ENCODE assay signal across 8 cellular contexts in genomic region chr19:18433039-18433691, GRCh38. TPM values are rescaled to one million over a fixed set of nuclear protein-coding genes. Genes with fewer than 3 reads are reported as not detected.
DNase-seq lines count a peak whose midpoint lies in the region; ATAC-seq and TF ChIP-seq lines count a peak whose summit lies in the region.

No MANE protein-coding gene starts in this region.

- H3K4me1 ChIP-seq in heart left ventricle (peaks cover 11 to 66% (median 43%) of the 10 kb centered on the region in 12 donors), spleen (peaks cover 34 to 99% (median 80%) of the 10 kb centered on the region in 6 donors)

- WGBS in heart left ventricle, 4 donors: 11 to 37% (median 20%) methylated on average over 16 to 56 of the region's 56 CpGs
- 0 to 15% (median 8%) methylated on average over 1 to 56 of the region's 56 CpGs for WGBS in spleen, 5 donors

- ATAC-seq in heart left ventricle: no peak
- no peak for ATAC-seq in GM19463 (IDR thresholded peaks at IDR 0.05; ENCODE audit: unreplicated experiment)
- no peak for ATAC-seq in GM21576 (IDR thresholded peaks at IDR 0.05; ENCODE audit: unreplicated experiment)

- H3K9ac ChIP-seq in SK-N-MC (ENCODE audit: insufficient read length): no peak overlapping the region

- H3K27ac ChIP-seq in SK-N-MC: peak overlapping the region; percentile 71; the same call in 1 of the 2 replicates
- peak overlapping the region in 7 of 12 donors; percentile 8 to 61 (median 56) for H3K27ac ChIP-seq in heart left ventricle
- peak overlapping the region; percentile 69 to 84 (median 78) for H3K27ac ChIP-seq in spleen

- peak overlapping the region; percentile 34 for H3K4me3 ChIP-seq in SK-N-MC
- H3K4me3 ChIP-seq in heart left ventricle: peak overlapping the region; percentile 17 to 64 (median 50)
- peak overlapping the region; percentile 45 to 73 (median 56) for H3K4me3 ChIP-seq in spleen

- no peaks in the 10 kb centered on the region for H3K9me3 ChIP-seq in SK-N-MC (ENCODE audit: low read depth, low read length)
- no peaks in the 10 kb centered on the region for H3K9me3 ChIP-seq in heart left ventricle
- H3K9me3 ChIP-seq in spleen: no peaks in the 10 kb centered on the region

- DNase-seq in NCI-H2196 (lab: John Stamatoyannopoulos, UW; ENCODE audit: unreplicated experiment) (peak; percentile 25), NCI-H2196 treated with DMSO at 0.1 percent for 48 hours (lab: John Stamatoyannopoulos, UW; ENCODE audit: unreplicated experiment) (no peak), SK-N-MC (ENCODE audit: low read depth, low spot score) (no peak), heart left ventricle (no peak), spleen (peak; percentile 92), T1000 (lab: John Stamatoyannopoulos, UW) (no peak)

- TF ChIP-seq POLR2A in heart left ventricle (IDR thresholded peaks at IDR 0.05) (no peak), spleen (IDR thresholded peaks at IDR 0.05) (no peak)

- intact Hi-C loops in heart left ventricle (cut with DNase I) (no loop called here), spleen (cut with DNase I; ENCODE audit: low total_unique reads) (no loop called here)

- H3K27me3 ChIP-seq in heart left ventricle (no peaks in the 10 kb centered on the region), spleen (replicated peaks in 1 of 7) (peaks cover 0 to 41% (median 0%) of the 10 kb centered on the region in 7 donors)

- no peak for TF ChIP-seq CTCF in heart left ventricle (IDR thresholded peaks at IDR 0.05)
- TF ChIP-seq CTCF in spleen (IDR thresholded peaks at IDR 0.05 in 8 of 11, conservative IDR thresholded peaks at IDR 0.05 in 3 of 11): no peak

- H3K36me3 ChIP-seq in SK-N-MC (ENCODE audit: insufficient read depth, low read length) (peaks cover 17% of the 10 kb centered on the region; the same call in 1 of the 2 replicates), heart left ventricle (peaks cover 0 to 22% (median 3%) of the 10 kb centered on the region in 9 donors), spleen (peaks cover 0 to 31% (median 2%) of the 10 kb centered on the region in 6 donors)

RNA-seq across cellular contexts. Expression of gene ISYNA1, which starts 4.8 kb away (rescaled TPM):
- total RNA-seq in heart left ventricle (10 to 100 TPM; 17.6 to 60.6 (median 24.0) TPM), spleen (10 to 100 TPM; 37.5 to 82.3 (median 44.4) TPM)
- polyA plus RNA-seq in heart left ventricle (10 to 100 TPM; 14.0 to 52.6 TPM), spleen (10 to 100 TPM; 31.7 to 58.2 (median 49.0) TPM)

RNA-seq across cellular contexts. Expression of gene SSBP4, which starts 14.0 kb away (rescaled TPM):
- total RNA-seq in heart left ventricle (10 to 100 TPM; 23.5 to 89.8 (median 29.4) TPM), spleen (100 to 1,000 TPM in 1 of 7 donors, 10 to 100 TPM in 6; 56.3 to 103 (median 82.4) TPM)
- polyA plus RNA-seq in heart left ventricle (10 to 100 TPM; 29.1 to 37.3 TPM), spleen (100 to 1,000 TPM in 1 of 3 donors, 10 to 100 TPM in 2; 80.6 to 143 (median 94.9) TPM)

RNA-seq across cellular contexts. Expression of gene LRRC25, which starts 35.7 kb away (rescaled TPM):
- 10 to 100 TPM in 2 of 9 donors, 1 to 10 TPM in 6, under 1 TPM in 1; 0.83 to 33.0 (median 3.1) TPM for total RNA-seq in heart left ventricle
- 1 to 10 TPM in 1 of 2 donors, under 1 TPM in 1; 0.88 to 2.8 TPM for polyA plus RNA-seq in heart left ventricle
- 100 to 1,000 TPM in 3 of 7 donors, 10 to 100 TPM in 4; 82.2 to 164 (median 90.5) TPM for total RNA-seq in spleen
- polyA plus RNA-seq in spleen: 10 to 100 TPM; 14.6 to 32.2 (median 16.0) TPM

RNA-seq across cellular contexts. Expression of gene GDF15, which starts 47.2 kb away (rescaled TPM):
- 1 to 10 TPM in 4 of 9 donors, under 1 TPM in 5; 0.69 to 5.7 (median 0.99) TPM for total RNA-seq in heart left ventricle
- polyA plus RNA-seq in heart left ventricle: under 1 TPM; 0.33 to 0.50 TPM
- total RNA-seq in spleen: 10 to 100 TPM in 2 of 7 donors, 1 to 10 TPM in 5; 1.9 to 34.3 (median 4.3) TPM
- polyA plus RNA-seq in spleen: 10 to 100 TPM in 1 of 3 donors, under 1 TPM in 2; 0.77 to 15.9 (median 0.96) TPM

Comparison
In these comparisons a context has a peak if more than half of its experiments do, and no peak if none do; other contexts are left out.
1. DNase-seq: peak in NCI-H2196 (single experiment) and spleen (single experiment); none in NCI-H2196 treated with DMSO at 0.1 percent for 48 hours (single experiment), SK-N-MC (single experiment), heart left ventricle (0 of 5) and T1000 (single experiment).
2. Peak in every context shown above with its lines, with median percentiles within 50 percentile points of each other: H3K27ac ChIP-seq and H3K4me3 ChIP-seq.